1 cellular context compared by ENCODE assay signal in the genomic region with DNA sequence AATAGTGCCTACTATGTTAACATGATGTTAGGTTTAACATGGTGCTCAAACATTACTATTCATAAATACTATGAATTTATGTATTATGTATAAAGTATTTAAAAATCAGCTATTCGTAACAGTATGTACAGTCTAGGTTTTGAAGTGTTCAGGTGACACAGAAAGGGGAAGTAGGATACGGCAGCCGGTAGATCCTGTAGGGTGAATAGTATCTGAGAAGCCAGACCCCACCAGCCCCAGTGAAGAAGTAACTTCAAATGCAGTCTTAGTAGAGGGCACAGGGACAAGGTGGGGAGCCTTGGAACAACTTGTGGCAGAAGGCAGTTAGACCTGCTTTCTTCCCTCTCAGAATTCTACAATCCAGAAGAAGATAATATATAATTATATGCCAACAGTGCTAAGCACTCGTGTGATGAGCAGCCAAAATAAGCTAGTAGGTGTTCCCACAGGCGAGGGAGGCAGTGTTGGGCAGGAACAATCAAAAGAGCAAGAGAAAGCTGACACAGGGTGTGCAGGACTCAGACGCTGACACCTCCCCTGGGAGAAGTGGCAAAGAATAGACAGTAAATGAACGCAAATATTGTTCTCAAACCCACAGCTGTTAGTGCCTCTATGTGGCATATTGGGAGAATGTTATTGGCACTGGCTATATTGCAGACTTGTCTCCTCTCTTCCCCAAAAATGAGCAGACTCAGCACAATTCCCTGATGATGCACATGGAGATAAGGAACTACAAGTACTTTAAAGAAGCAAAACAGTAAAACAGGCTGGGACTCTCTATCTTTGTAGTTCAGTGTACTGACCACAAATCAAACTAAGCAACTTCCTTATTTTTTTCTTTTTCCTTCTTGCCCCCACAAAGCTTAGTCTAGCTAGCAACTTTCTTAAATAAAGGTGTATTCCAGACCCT.
A peak's percentile ranks its signal among the peaks of the same experiment; 100 is the strongest.
TF ChIP-seq lines count a peak whose summit lies in the region.

No MANE protein-coding gene starts in this region.

TF ChIP-seq in K562, 482 proteins besides CTCF, POLR2A, EP300 and RAD21 (continued from another document and continues in another):
- TF ChIP-seq, protein P1, sequence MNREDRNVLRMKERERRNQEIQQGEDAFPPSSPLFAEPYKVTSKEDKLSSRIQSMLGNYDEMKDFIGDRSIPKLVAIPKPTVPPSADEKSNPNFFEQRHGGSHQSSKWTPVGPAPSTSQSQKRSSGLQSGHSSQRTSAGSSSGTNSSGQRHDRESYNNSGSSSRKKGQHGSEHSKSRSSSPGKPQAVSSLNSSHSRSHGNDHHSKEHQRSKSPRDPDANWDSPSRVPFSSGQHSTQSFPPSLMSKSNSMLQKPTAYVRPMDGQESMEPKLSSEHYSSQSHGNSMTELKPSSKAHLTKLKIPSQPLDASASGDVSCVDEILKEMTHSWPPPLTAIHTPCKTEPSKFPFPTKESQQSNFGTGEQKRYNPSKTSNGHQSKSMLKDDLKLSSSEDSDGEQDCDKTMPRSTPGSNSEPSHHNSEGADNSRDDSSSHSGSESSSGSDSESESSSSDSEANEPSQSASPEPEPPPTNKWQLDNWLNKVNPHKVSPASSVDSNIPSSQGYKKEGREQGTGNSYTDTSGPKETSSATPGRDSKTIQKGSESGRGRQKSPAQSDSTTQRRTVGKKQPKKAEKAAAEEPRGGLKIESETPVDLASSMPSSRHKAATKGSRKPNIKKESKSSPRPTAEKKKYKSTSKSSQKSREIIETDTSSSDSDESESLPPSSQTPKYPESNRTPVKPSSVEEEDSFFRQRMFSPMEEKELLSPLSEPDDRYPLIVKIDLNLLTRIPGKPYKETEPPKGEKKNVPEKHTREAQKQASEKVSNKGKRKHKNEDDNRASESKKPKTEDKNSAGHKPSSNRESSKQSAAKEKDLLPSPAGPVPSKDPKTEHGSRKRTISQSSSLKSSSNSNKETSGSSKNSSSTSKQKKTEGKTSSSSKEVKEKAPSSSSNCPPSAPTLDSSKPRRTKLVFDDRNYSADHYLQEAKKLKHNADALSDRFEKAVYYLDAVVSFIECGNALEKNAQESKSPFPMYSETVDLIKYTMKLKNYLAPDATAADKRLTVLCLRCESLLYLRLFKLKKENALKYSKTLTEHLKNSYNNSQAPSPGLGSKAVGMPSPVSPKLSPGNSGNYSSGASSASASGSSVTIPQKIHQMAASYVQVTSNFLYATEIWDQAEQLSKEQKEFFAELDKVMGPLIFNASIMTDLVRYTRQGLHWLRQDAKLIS (CRISPR knock-in tag; IDR thresholded peaks at IDR 0.05): no peak
- no peak for TF ChIP-seq BRD4 (IDR thresholded peaks at IDR 0.05)
- no peak for TF ChIP-seq NCOA4 (IDR thresholded peaks at IDR 0.05; ENCODE audit: partially characterized antibody)
- TF ChIP-seq ZNF133 (CRISPR knock-in tag; IDR thresholded peaks at IDR 0.05): no peak
- TF ChIP-seq BRCA1 (IDR thresholded peaks at IDR 0.05): no peak
- no peak for TF ChIP-seq BRCA1 (CRISPR knock-in tag; IDR thresholded peaks at IDR 0.05)
- TF ChIP-seq CBX3 (IDR thresholded peaks at IDR 0.05; ENCODE audit: borderline replicate concordance in 1 of 2, low read length in 2 of 2): no peak
- TF ChIP-seq NUFIP1 (IDR thresholded peaks at IDR 0.05; ENCODE audit: partially characterized antibody): no peak
- TF ChIP-seq SP1 (CRISPR knock-in tag; IDR thresholded peaks at IDR 0.05): no peak
- peak; percentile 54; the same call in 1 of the 2 replicates for TF ChIP-seq ARID1B (IDR thresholded peaks at IDR 0.05)
- TF ChIP-seq OTX1 (CRISPR knock-in tag; IDR thresholded peaks at IDR 0.05): no peak
- peak; percentile 99 for TF ChIP-seq MAFF (IDR thresholded peaks at IDR 0.05; ENCODE audit: low read length)
- no peak for TF ChIP-seq RNF2 (IDR thresholded peaks at IDR 0.05)
- no peak for TF ChIP-seq ZNF253 (CRISPR knock-in tag; conservative IDR thresholded peaks at IDR 0.05)
- no peak for TF ChIP-seq U2AF2 (optimal IDR thresholded peaks at IDR 0.05; ENCODE audit: low read depth, low read length)
- no peak for TF ChIP-seq NFRKB (IDR thresholded peaks at IDR 0.05; ENCODE audit: low read depth)
- TF ChIP-seq TAF9B (IDR thresholded peaks at IDR 0.05; ENCODE audit: partially characterized antibody): no peak
- no peak for TF ChIP-seq ZEB2 (IDR thresholded peaks at IDR 0.05)
- TF ChIP-seq MTA3 (IDR thresholded peaks at IDR 0.05; ENCODE audit: borderline replicate concordance): no peak
- TF ChIP-seq MBD2 (IDR thresholded peaks at IDR 0.05; ENCODE audit: borderline replicate concordance, low read depth): no peak
- TF ChIP-seq KDM1A (IDR thresholded peaks at IDR 0.05): no peak
- TF ChIP-seq, protein P2, sequence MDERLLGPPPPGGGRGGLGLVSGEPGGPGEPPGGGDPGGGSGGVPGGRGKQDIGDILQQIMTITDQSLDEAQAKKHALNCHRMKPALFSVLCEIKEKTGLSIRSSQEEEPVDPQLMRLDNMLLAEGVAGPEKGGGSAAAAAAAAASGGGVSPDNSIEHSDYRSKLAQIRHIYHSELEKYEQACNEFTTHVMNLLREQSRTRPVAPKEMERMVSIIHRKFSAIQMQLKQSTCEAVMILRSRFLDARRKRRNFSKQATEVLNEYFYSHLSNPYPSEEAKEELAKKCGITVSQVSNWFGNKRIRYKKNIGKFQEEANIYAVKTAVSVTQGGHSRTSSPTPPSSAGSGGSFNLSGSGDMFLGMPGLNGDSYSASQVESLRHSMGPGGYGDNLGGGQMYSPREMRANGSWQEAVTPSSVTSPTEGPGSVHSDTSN (CRISPR knock-in tag; IDR thresholded peaks at IDR 0.05; ENCODE audit: low read depth): no peak
- TF ChIP-seq, protein P2 (tag; conservative IDR thresholded peaks at IDR 0.05; ENCODE audit: low read depth): peak; percentile 46
- TF ChIP-seq PPARD (CRISPR knock-in tag; IDR thresholded peaks at IDR 0.05): no peak
- no peak for TF ChIP-seq HMG20A (CRISPR knock-in tag; conservative IDR thresholded peaks at IDR 0.05)
- no peak for TF ChIP-seq DIDO1 (tag; IDR thresholded peaks at IDR 0.05; ENCODE audit: low read depth)
- TF ChIP-seq, protein P3, sequence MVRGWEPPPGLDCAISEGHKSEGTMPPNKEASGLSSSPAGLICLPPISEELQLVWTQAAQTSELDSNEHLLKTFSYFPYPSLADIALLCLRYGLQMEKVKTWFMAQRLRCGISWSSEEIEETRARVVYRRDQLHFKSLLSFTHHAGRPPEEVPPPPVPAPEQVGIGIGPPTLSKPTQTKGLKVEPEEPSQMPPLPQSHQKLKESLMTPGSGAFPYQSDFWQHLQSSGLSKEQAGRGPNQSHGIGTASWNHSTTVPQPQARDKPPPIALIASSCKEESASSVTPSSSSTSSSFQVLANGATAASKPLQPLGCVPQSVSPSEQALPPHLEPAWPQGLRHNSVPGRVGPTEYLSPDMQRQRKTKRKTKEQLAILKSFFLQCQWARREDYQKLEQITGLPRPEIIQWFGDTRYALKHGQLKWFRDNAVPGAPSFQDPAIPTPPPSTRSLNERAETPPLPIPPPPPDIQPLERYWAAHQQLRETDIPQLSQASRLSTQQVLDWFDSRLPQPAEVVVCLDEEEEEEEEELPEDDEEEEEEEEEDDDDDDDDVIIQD (CRISPR knock-in tag; IDR thresholded peaks at IDR 0.05): no peak
- TF ChIP-seq FOSL1 (tag; conservative IDR thresholded peaks at IDR 0.05): no peak
- TF ChIP-seq ZNF12 (CRISPR knock-in tag; IDR thresholded peaks at IDR 0.05): no peak
- no peak for TF ChIP-seq PHF8 (IDR thresholded peaks at IDR 0.05; ENCODE audit: borderline replicate concordance, low read length)
- TF ChIP-seq GTF2E2 (tag; IDR thresholded peaks at IDR 0.05): no peak
- TF ChIP-seq PATZ1 (CRISPR knock-in tag; IDR thresholded peaks at IDR 0.05; ENCODE audit: borderline replicate concordance): no peak
- TF ChIP-seq, protein P4, sequence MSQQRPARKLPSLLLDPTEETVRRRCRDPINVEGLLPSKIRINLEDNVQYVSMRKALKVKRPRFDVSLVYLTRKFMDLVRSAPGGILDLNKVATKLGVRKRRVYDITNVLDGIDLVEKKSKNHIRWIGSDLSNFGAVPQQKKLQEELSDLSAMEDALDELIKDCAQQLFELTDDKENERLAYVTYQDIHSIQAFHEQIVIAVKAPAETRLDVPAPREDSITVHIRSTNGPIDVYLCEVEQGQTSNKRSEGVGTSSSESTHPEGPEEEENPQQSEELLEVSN (IDR thresholded peaks at IDR 0.05; ENCODE audit: borderline replicate concordance in 1 of 2, extremely low read depth in 1 of 2, insufficient read depth in 1 of 2, insufficient read length in 1 of 2, low read depth in 1 of 2, low read length in 1 of 2, poor library complexity in 1 of 2, severe bottlenecking in 1 of 2): peak in 1 of 2 experiments; percentile 20
- TF ChIP-seq SMARCA4 (IDR thresholded peaks at IDR 0.05): no peak; the same call in 1 of the 2 replicates
- TF ChIP-seq KAT7 (CRISPR knock-in tag; IDR thresholded peaks at IDR 0.05; ENCODE audit: borderline replicate concordance): peak; percentile 65; the same call in 1 of the 2 replicates
- peak; percentile 7; the same call in 1 of the 2 replicates for TF ChIP-seq CBFA2T3 (IDR thresholded peaks at IDR 0.05)
- no peak for TF ChIP-seq ILK (tag; IDR thresholded peaks at IDR 0.05; ENCODE audit: borderline replicate concordance, low read depth)
- TF ChIP-seq ARID3B (CRISPR knock-in tag; IDR thresholded peaks at IDR 0.05; ENCODE audit: borderline replicate concordance): no peak
- peak; percentile 56 to 80 for TF ChIP-seq MNT (conservative IDR thresholded peaks at IDR 0.05)
- no peak for TF ChIP-seq SAFB (IDR thresholded peaks at IDR 0.05; ENCODE audit: borderline replicate concordance, low read depth, low read length)
- no peak for TF ChIP-seq SRSF3 (IDR thresholded peaks at IDR 0.05; ENCODE audit: insufficient read depth, low read length)
- TF ChIP-seq ARNT (IDR thresholded peaks at IDR 0.05): no peak
- TF ChIP-seq PHB2 (IDR thresholded peaks at IDR 0.05; ENCODE audit: low read depth): no peak
- TF ChIP-seq ELF4 (CRISPR knock-in tag; IDR thresholded peaks at IDR 0.05): no peak
- TF ChIP-seq RAD51 (IDR thresholded peaks at IDR 0.05; ENCODE audit: borderline replicate concordance, low read depth): no peak
- TF ChIP-seq EZH2 (IDR thresholded peaks at IDR 0.05; ENCODE audit: borderline replicate concordance, low read depth, low read length): no peak
- TF ChIP-seq, protein P5, sequence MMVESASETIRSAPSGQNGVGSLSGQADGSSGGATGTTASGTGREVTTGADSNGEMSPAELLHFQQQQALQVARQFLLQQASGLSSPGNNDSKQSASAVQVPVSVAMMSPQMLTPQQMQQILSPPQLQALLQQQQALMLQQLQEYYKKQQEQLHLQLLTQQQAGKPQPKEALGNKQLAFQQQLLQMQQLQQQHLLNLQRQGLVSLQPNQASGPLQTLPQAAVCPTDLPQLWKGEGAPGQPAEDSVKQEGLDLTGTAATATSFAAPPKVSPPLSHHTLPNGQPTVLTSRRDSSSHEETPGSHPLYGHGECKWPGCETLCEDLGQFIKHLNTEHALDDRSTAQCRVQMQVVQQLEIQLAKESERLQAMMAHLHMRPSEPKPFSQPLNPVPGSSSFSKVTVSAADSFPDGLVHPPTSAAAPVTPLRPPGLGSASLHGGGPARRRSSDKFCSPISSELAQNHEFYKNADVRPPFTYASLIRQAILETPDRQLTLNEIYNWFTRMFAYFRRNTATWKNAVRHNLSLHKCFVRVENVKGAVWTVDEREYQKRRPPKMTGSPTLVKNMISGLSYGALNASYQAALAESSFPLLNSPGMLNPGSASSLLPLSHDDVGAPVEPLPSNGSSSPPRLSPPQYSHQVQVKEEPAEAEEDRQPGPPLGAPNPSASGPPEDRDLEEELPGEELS (CRISPR knock-in tag; IDR thresholded peaks at IDR 0.05; ENCODE audit: borderline replicate concordance): no peak
- no peak for TF ChIP-seq CBX8 (IDR thresholded peaks at IDR 0.05; ENCODE audit: borderline replicate concordance, extremely low read depth, low read depth, low read length, poor library complexity, severe bottlenecking)
- peak; percentile 98 for TF ChIP-seq MAFG (tag; conservative IDR thresholded peaks at IDR 0.05)
- no peak for TF ChIP-seq PHF20 (IDR thresholded peaks at IDR 0.05; ENCODE audit: partially characterized antibody)
